8 cellular contexts compared by ENCODE assay signal in the genomic region with DNA sequence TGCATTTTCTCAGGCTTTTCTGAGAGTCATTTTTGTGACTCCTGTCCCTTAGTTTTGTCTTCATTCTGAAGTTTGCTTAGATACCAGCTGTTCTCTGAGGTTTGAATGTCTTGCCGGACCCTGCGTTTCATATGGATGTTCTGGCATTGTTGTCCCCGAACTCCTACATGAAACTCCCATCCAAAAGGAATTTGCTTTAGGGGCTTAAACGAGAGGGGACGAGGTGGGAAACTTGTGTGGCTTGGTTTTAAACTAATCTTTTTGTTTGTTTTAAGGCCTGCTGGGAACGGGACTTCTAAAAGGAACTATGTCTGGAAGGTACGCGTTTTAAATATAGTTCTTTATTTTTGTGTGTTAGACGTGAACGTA. TPM values are rescaled to one million over a fixed set of nuclear protein-coding genes. Genes with fewer than 3 reads are reported as not detected.
A peak's percentile ranks its signal among the peaks of the same experiment; 100 is the strongest.
DNase-seq lines count a peak whose midpoint lies in the region; ATAC-seq, FAIRE-seq and TF ChIP-seq lines count a peak whose summit lies in the region.

No MANE protein-coding gene starts in this region.

- CTCF ChIA-PET in Caco-2 (lab: Charles Lee) (interaction anchor here (0.9 to 1.3 kb wide), 2 partner anchors 45 to 130 kb away, joined by 3 read pairs; no protein-coding TSS in a partner anchor), PC-3 (lab: Charles Lee) (no interaction called here), endothelial cell of umbilical vein (lab: Charles Lee) (no interaction called here)

- intact Hi-C loops in Caco-2 (cut with micrococcal nuclease; ENCODE audit: unreplicated experiment) = loop anchor here (1.0 to 2.0 kb wide), 2 partner anchors 10 to 44 kb away; partner anchors contain the start of gene LMLN
- intact Hi-C loops in PC-3 (cut with micrococcal nuclease) = loop anchor here (1.0 kb wide), 1 partner anchor 9 kb away; a partner anchor contains a TSS
- intact Hi-C loops in endothelial cell of umbilical vein (cut with micrococcal nuclease) = loop anchor here (1.0 kb wide), 1 partner anchor 10 kb away; the partner anchor contains the start of gene LMLN
- intact Hi-C loops in ovary (cut with DNase I) = no loop called here

- H3K9me1 ChIP-seq in endothelial cell of umbilical vein (replicated peaks; ENCODE audit: control insufficient read depth, extremely low read depth, insufficient read depth, low read length) = no peaks in the 10 kb centered on the region

- H3K4me3 ChIP-seq in Caco-2 (ENCODE audit: low read depth, low read length) = peak overlapping the region; percentile 60
- peak overlapping the region; percentile 92 for H3K4me3 ChIP-seq in PC-3 (ENCODE audit: low read length)
- peak overlapping the region; percentile 61 to 82 (median 82) for H3K4me3 ChIP-seq in endothelial cell of umbilical vein (replicated peaks in 1 of 3; ENCODE audit: insufficient read depth in 1 of 3, low read depth in 1 of 3, low read length in 3 of 3)
- peak overlapping the region; percentile 48 for H3K4me3 ChIP-seq in ovary

- no peaks in the 10 kb centered on the region for H3K27me3 ChIP-seq in Caco-2 (replicated peaks; ENCODE audit: control insufficient read depth, insufficient read depth, low read length)
- H3K27me3 ChIP-seq in PC-3 (ENCODE audit: low read length) = no peaks in the 10 kb centered on the region
- no peaks in the 10 kb centered on the region for H3K27me3 ChIP-seq in endothelial cell of umbilical vein (ENCODE audit: control insufficient read depth in 2 of 2, insufficient read depth in 2 of 2, low read length in 2 of 2)
- H3K27me3 ChIP-seq in ovary = no peaks in the 10 kb centered on the region

- ATAC-seq in PC-3 (no peak), HG02973 (IDR thresholded peaks at IDR 0.05; ENCODE audit: unreplicated experiment) (no peak), GM19455 (IDR thresholded peaks at IDR 0.05; ENCODE audit: unreplicated experiment) (no peak), HG02884 (IDR thresholded peaks at IDR 0.05; ENCODE audit: unreplicated experiment) (no peak)

- H3F3A ChIP-seq in PC-3 (ENCODE audit: low read length, unreplicated experiment) = peaks cover 19% of the 10 kb centered on the region

- POLR2A ChIA-PET in Caco-2 (lab: Charles Lee) = no interaction called here
- POLR2A ChIA-PET in PC-3 (lab: Charles Lee; ENCODE audit: unreplicated experiment) = no interaction called here
- POLR2A ChIA-PET in endothelial cell of umbilical vein (lab: Charles Lee) = no interaction called here

- H3K27me3 Mint-ChIP-seq in Caco-2 (ENCODE audit: insufficient read depth, unreplicated experiment) = no peaks in the 10 kb centered on the region

- TF ChIP-seq POLR2A in endothelial cell of umbilical vein (IDR thresholded peaks at IDR 0.05; ENCODE audit: low read depth, low read length) (no peak), ovary (IDR thresholded peaks at IDR 0.05) (no peak)

- H3K9me2 ChIP-seq in PC-3 (replicated peaks; ENCODE audit: low read length) = no peaks in the 10 kb centered on the region

- H3K4me2 ChIP-seq in PC-3 (ENCODE audit: low read length) = peak overlapping the region; percentile 88
- H3K4me2 ChIP-seq in endothelial cell of umbilical vein (ENCODE audit: insufficient read depth, low read length) = peak overlapping the region; percentile 91

- H3K79me2 ChIP-seq in PC-3 (ENCODE audit: low read length) (peaks cover 50% of the 10 kb centered on the region), endothelial cell of umbilical vein (ENCODE audit: control insufficient read depth, insufficient read depth, low read length) (peaks cover 46% of the 10 kb centered on the region)

- WGBS in ovary, 3 donors = 0 to 1% (median 0%) methylated on average over 10 of the region's 10 CpGs

- peak overlapping the region; percentile 79 for H3K27ac ChIP-seq in PC-3 (ENCODE audit: low read length)
- peak overlapping the region; percentile 85 for H3K27ac ChIP-seq in endothelial cell of umbilical vein (ENCODE audit: insufficient read depth, low read depth, low read length)
- H3K27ac ChIP-seq in ovary = peak overlapping the region; percentile 67 to 96

- FAIRE-seq in endothelial cell of umbilical vein (lab: Jason Lieb, UNC) = no peak

- DNase-seq in Caco-2 = no peak
- no peak for DNase-seq in PC-3
- no peak for DNase-seq in endothelial cell of umbilical vein (ENCODE audit: low read depth, low spot score)
- DNase-seq in ovary = no peak
- DNase-seq in Kasumi-1 (lab: John Stamatoyannopoulos, UW) = no peak

- H2AFZ ChIP-seq in PC-3 (ENCODE audit: low read length) = no peak overlapping the region
- H2AFZ ChIP-seq in endothelial cell of umbilical vein (ENCODE audit: low read depth, low read length) = no peak overlapping the region

- dilution Hi-C loops in endothelial cell of umbilical vein (cut with MboI; ENCODE audit: extremely low pct_ligation_motif_present, low sequenced_read_pairs) = no loop called here

- H4K20me1 ChIP-seq in PC-3 (ENCODE audit: low read length) (peaks cover 49% of the 10 kb centered on the region), endothelial cell of umbilical vein (replicated peaks; ENCODE audit: control insufficient read depth, extremely low read depth, insufficient read depth, low read length) (peaks cover 2% of the 10 kb centered on the region)

- no peaks in the 10 kb centered on the region for H3K9me3 ChIP-seq in Caco-2
- no peaks in the 10 kb centered on the region for H3K9me3 ChIP-seq in PC-3 (ENCODE audit: low read length)
- H3K9me3 ChIP-seq in endothelial cell of umbilical vein (replicated peaks; ENCODE audit: control insufficient read depth, insufficient read depth, low read length) = no peaks in the 10 kb centered on the region
- no peaks in the 10 kb centered on the region for H3K9me3 ChIP-seq in ovary

- peaks cover 8% of the 10 kb centered on the region; the same call in 1 of the 2 replicates for H3K4me1 ChIP-seq in Caco-2
- peaks cover 18% of the 10 kb centered on the region for H3K4me1 ChIP-seq in PC-3 (ENCODE audit: insufficient read depth, low read length)
- peaks cover 23% of the 10 kb centered on the region for H3K4me1 ChIP-seq in endothelial cell of umbilical vein (ENCODE audit: control insufficient read depth, extremely low read depth, insufficient read depth, low read length)
- peaks cover 7% of the 10 kb centered on the region for H3K4me1 ChIP-seq in ovary (ENCODE audit: insufficient read depth)

- H3K36me3 Mint-ChIP-seq in Caco-2 (ENCODE audit: insufficient read depth, unreplicated experiment) = peaks cover 64% of the 10 kb centered on the region

- peak overlapping the region; percentile 100 for H3K27ac Mint-ChIP-seq in Caco-2 (ENCODE audit: unreplicated experiment)

- peak overlapping the region; percentile 98 for H3K4me3 Mint-ChIP-seq in Caco-2 (ENCODE audit: unreplicated experiment)

- H3K4me1 Mint-ChIP-seq in Caco-2 (ENCODE audit: low read depth, unreplicated experiment) = peaks cover 8% of the 10 kb centered on the region

- no TSS peak for BruUV-seq in Caco-2 (replicated peaks; lab: Mats Ljungman, UMichigan)
- no TSS peak for BruUV-seq in PC-3 (replicated peaks; lab: Mats Ljungman, UMichigan)
- BruUV-seq in endothelial cell of umbilical vein (replicated peaks; lab: Mats Ljungman, UMichigan) = no TSS peak

- TF ChIP-seq CTCF in Caco-2 (IDR thresholded peaks at IDR 0.05; ENCODE audit: insufficient read depth in 1 of 2, low read depth in 1 of 2, low read length in 1 of 2, severe bottlenecking in 1 of 2, unreplicated experiment in 1 of 2) (no peak), PC-3 (conservative IDR thresholded peaks at IDR 0.05; ENCODE audit: low read depth, low read length) (no peak), endothelial cell of umbilical vein (IDR thresholded peaks at IDR 0.05; ENCODE audit: extremely low read depth in 1 of 2, insufficient read depth in 1 of 2, low read depth in 1 of 2, low read length in 2 of 2) (no peak), ovary (IDR thresholded peaks at IDR 0.05) (no peak)

- TF ChIP-seq EP300 in ovary (IDR thresholded peaks at IDR 0.05) = no peak

- H3K36me3 ChIP-seq in Caco-2 (ENCODE audit: control insufficient read depth, insufficient read depth, low read length) = peaks cover 4% of the 10 kb centered on the region
- peaks cover 48% of the 10 kb centered on the region for H3K36me3 ChIP-seq in PC-3 (ENCODE audit: low read depth, low read length)
- H3K36me3 ChIP-seq in endothelial cell of umbilical vein (ENCODE audit: control insufficient read depth in 2 of 2, extremely low read depth in 1 of 2, insufficient read depth in 2 of 2, low read length in 2 of 2) = peaks cover 17 to 22% of the 10 kb centered on the region in 2 experiments
- no peaks in the 10 kb centered on the region for H3K36me3 ChIP-seq in ovary

- no peaks in the 10 kb centered on the region for H3K9me3 Mint-ChIP-seq in Caco-2 (ENCODE audit: unreplicated experiment)

- H3K9ac ChIP-seq in PC-3 (ENCODE audit: low read length) (peak overlapping the region; percentile 98), endothelial cell of umbilical vein (replicated peaks; ENCODE audit: extremely low read depth, insufficient read depth, low read length) (peak overlapping the region; percentile 96)

TF ChIP-seq in endothelial cell of umbilical vein, 7 proteins besides CTCF, POLR2A, EP300 and RAD21 (continues in another document):
- no peak for TF ChIP-seq GATA2 (IDR thresholded peaks at IDR 0.05; ENCODE audit: insufficient read depth, insufficient read length, low read depth, low read length)

RNA-seq across cellular contexts. Expression of gene RPL35A, which starts 0.7 kb away (rescaled TPM):
- total RNA-seq in Caco-2 (2022) = 880 and 900 TPM in 2 replicates
- 766 and 875 TPM in 2 replicates for total RNA-seq in PC-3 (2014; rRNA removed)
- 1,094 and 1,153 TPM in 2 replicates for total RNA-seq in endothelial cell of umbilical vein
- 359 and 566 TPM in 2 replicates for polyA plus RNA-seq in endothelial cell of umbilical vein
- polyA plus RNA-seq in endothelial cell of umbilical vein (2011; cell fraction: cytosol; rRNA removed) = 938 and 1,035 TPM in 2 replicates
- 333 and 371 TPM in 2 replicates for polyA plus RNA-seq in endothelial cell of umbilical vein (2011; cell fraction: nucleus; rRNA removed)
- polyA plus RNA-seq in endothelial cell of umbilical vein (2012) = 2,287 and 2,329 TPM in 2 replicates
- polyA minus RNA-seq in endothelial cell of umbilical vein = 93.4 and 110 TPM in 2 replicates
- polyA minus RNA-seq in endothelial cell of umbilical vein (2011; cell fraction: cytosol; rRNA and poly(A)+ RNA removed) = 275 TPM
- polyA minus RNA-seq in endothelial cell of umbilical vein (2011; cell fraction: nucleus; rRNA and poly(A)+ RNA removed) = 54.9 and 75.5 TPM in 2 replicates
- total RNA-seq in ovary = 1,000 to 10,000 TPM; 1,036 to 2,796 (median 2,128) TPM
- 1,000 to 10,000 TPM; 3,374 to 4,524 TPM for polyA plus RNA-seq in ovary

RNA-seq across cellular contexts. Expression of gene LMLN, which starts 9.4 kb away (rescaled TPM):
- total RNA-seq in Caco-2 (2022) (2.4 and 2.5 TPM in 2 replicates), PC-3 (2014; rRNA removed) (3.7 and 7.5 TPM in 2 replicates), endothelial cell of umbilical vein (6.5 and 9.0 TPM in 2 replicates), ovary (10 to 100 TPM in 3 of 7 donors, 1 to 10 TPM in 4; 5.1 to 12.8 (median 8.7) TPM)
- polyA plus RNA-seq in endothelial cell of umbilical vein (4.4 and 4.8 TPM in 2 replicates), ovary (1 to 10 TPM; 2.4 to 7.0 TPM)
- polyA plus RNA-seq in endothelial cell of umbilical vein (2011; cell fraction: cytosol; rRNA removed) = 3.5 and 3.6 TPM in 2 replicates
- polyA plus RNA-seq in endothelial cell of umbilical vein (2011; cell fraction: nucleus; rRNA removed) = 4.6 and 6.4 TPM in 2 replicates
- 2.4 and 3.7 TPM in 2 replicates for polyA plus RNA-seq in endothelial cell of umbilical vein (2012)
- polyA minus RNA-seq in endothelial cell of umbilical vein = 16.2 and 18.3 TPM in 2 replicates
- 3.0 TPM for polyA minus RNA-seq in endothelial cell of umbilical vein (2011; cell fraction: cytosol; rRNA and poly(A)+ RNA removed)
- 4.9 and 7.4 TPM in 2 replicates for polyA minus RNA-seq in endothelial cell of umbilical vein (2011; cell fraction: nucleus; rRNA and poly(A)+ RNA removed)

Comparison
In these comparisons a context has a peak if more than half of its experiments do, and no peak if none do; other contexts are left out.
1. intact Hi-C loops: an anchor here in Caco-2 (1.0 to 2.0 kb wide), PC-3 (1.0 kb wide) and endothelial cell of umbilical vein (1.0 kb wide); none called in ovary.